ENCODE assay signal across 31 cellular contexts in the genomic region with DNA sequence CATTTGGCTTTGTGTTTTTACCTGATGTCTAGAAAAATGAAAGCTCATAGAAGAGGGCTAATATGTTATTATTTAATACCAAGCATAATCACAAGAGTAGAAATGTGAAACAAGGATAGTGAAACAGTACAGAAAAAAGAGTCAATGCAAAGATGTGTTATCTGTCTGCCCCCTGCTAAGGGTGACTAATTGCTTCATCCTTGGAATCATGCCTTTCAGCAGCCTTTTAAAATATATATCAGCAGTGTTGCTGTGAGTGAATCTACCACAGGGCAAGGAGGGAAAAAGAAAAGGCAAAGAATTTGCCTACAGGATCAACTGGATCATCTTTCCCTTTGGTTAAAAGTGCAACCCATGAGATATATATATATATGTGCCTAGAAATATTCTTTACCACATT.
"Had no signal": no experiment of that assay in that cellular context is flagged by ENCODE, and none has a peak within 500 bp of the region (broad histone marks: within the 10 kb centered on the region; RNA-seq: fewer than 3 reads in every experiment).

No MANE protein-coding gene starts in this region.

- H3K4me3 ChIP-seq: colonic mucosa, esophagus squamous epithelium had no signal

- H3K4me1 ChIP-seq: colonic mucosa, esophagus squamous epithelium had no signal

- H3K27ac ChIP-seq: colonic mucosa, epithelial cell of prostate, esophagus squamous epithelium, WERI-Rb-1 had no signal

- H3K36me3 ChIP-seq: colonic mucosa, esophagus squamous epithelium, WERI-Rb-1 had no signal

- ATAC-seq: activated CD4-positive, CD25-positive, alpha-beta regulatory T cell treated with anti-CD3 and anti-CD28 coated beads, Interleukin-2, amount 50 U/mL, for 24 hours; activated CD8-positive, alpha-beta T cell treated with anti-CD3 and anti-CD28 coated beads for 36 hours; activated naive CD4-positive, alpha-beta T cell treated with anti-CD3 and anti-CD28 coated beads, Interleukin-2, amount 50 U/mL, for 72 hours; T-helper 17 cell had no signal

- DNase-seq: activated B cell treated with CpG ODN at 0.5 μM for 24 hours; activated CD4-positive, alpha-beta T cell treated with anti-CD3 and anti-CD28 coated beads for 48 hours; activated CD4-positive, alpha-beta T cell treated with anti-CD3 and anti-CD28 coated beads, Interleukin-2, amount 50 U/mL, for 1 hour; activated CD4-positive, alpha-beta T cell treated with anti-CD3 and anti-CD28 coated beads, Interleukin-2, amount 50 U/mL, for 48 hours; activated CD8-positive, alpha-beta memory T cell treated with anti-CD3 and anti-CD28 coated beads for 24 hours; activated CD8-positive, alpha-beta memory T cell treated with anti-CD3 and anti-CD28 coated beads, Interleukin-2, amount 50 U/mL, for 4 hours; activated CD8-positive, alpha-beta T cell treated with anti-CD3 and anti-CD28 coated beads for 36 hours; activated gamma-delta T cell; activated naive CD4-positive, alpha-beta T cell; activated naive CD4-positive, alpha-beta T cell treated with anti-CD3 and anti-CD28 coated beads, Interleukin-2, amount 10 ng/mL, durations not matched to agents 7 days and 5 days; activated naive CD8-positive, alpha-beta T cell treated with anti-CD3 and anti-CD28 coated beads, Interleukin-2, amount 10 ng/mL, durations not matched to agents 7 days and 5 days; activated T-cell treated with anti-CD3 and anti-CD28 coated beads, Interleukin-2, amount 50 U/mL, for 1 hour; activated T-cell treated with anti-CD3 and anti-CD28 coated beads, Interleukin-2, amount 50 U/mL, for 48 hours; amniotic stem cell; anterior cingulate cortex; caudate nucleus; colonic mucosa; effector CD8-positive, alpha-beta T cell; esophagus squamous epithelium; head of caudate nucleus; T-helper 1 cell; T-helper 17 cell; T1000; WERI-Rb-1 had no signal

- FAIRE-seq: astrocyte, endometrium, endothelial cell of umbilical vein, frontal cortex had no signal

- H3K9me3 ChIP-seq: colonic mucosa, esophagus squamous epithelium had no signal

- H3K27me3 ChIP-seq: colonic mucosa, esophagus squamous epithelium had no signal
